Comparison of ENCODE assay signal across 8 cellular contexts in the genomic region with DNA sequence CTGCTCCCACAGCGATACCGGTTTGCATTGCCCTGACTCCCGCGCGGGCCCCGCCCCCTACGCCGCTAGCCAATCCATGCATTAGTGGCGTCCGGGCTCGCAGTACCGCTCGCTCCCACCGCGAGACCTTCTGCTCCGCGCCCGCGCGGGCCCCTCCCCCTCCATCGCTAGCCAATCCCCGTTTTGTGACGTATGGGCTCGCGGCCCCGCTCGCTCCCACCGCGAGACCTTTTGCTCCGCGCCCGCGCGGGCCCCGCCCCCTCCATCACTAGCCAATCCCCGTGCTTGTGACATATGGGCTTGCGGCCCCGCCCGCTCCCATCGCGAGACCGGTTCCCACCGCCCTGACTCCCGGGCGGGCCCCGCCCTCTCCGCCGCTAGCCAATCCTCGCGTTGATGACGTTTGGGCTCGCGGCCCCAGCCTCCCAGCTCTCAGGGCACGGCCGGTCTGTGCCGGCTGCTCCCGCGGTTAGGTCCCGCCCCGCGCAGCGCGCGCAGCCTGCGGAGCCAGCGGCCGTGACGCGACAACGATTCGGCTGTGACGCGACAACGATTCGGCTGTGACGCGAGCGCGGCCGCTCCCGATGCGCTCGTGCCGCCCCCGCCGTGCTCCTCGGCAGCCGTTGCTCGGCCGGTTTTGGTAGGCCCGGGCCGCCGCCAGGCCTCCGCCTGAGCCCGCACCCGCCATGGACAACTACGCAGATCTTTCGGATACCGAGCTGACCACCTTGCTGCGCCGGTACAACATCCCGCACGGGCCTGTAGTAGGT. TPM values are rescaled to one million over a fixed set of nuclear protein-coding genes. Genes with fewer than 3 reads are reported as not detected.
DNase-seq lines count a peak whose midpoint lies in the region; ATAC-seq and TF ChIP-seq lines count a peak whose summit lies in the region.

A gene (plus strand): TSS at position 497 of the 770 bp plus-strand sequence. CDS start 190 bp downstream, at position 687.

- peak within 1 kb of the TSS; percentile 80 for H3K27ac Mint-ChIP-seq in T-helper 1 cell treated with Interleukin-12 subunit alpha and Interleukin-12 subunit beta and Interleukin-4 antibody, amounts not matched to agents 30 μg/mL and 1 μg/mL, for 36 hours

- no peak for TF ChIP-seq CTCF in GM13976 (IDR thresholded peaks at IDR 0.05; ENCODE audit: borderline replicate concordance, control extremely low read depth, extremely low read depth, insufficient read depth, missing control alignments)
- TF ChIP-seq CTCF in prostate gland (IDR thresholded peaks at IDR 0.05), result peak in 2 of 4 experiments; percentile 18 to 54

- H3K27ac ChIP-seq in prostate gland (peak within 1 kb of the TSS; percentile 98), urinary bladder (ENCODE audit: low read depth) (peak within 1 kb of the TSS; percentile 99)

- peak within 1 kb of the TSS; percentile 82 for H3K4me3 Mint-ChIP-seq in T-helper 1 cell treated with Interleukin-12 subunit alpha and Interleukin-12 subunit beta and Interleukin-4 antibody, amounts not matched to agents 30 μg/mL and 1 μg/mL, for 36 hours

- intact Hi-C loops in left cardiac atrium (cut with DNase I), result no loop called here
- intact Hi-C loops in prostate gland (cut with DNase I), result no loop called here

- H3K4me3 ChIP-seq in prostate gland (peak within 1 kb of the TSS; percentile 67 to 73), urinary bladder (ENCODE audit: low read depth, low read length) (peak within 1 kb of the TSS; percentile 76)

- peak; percentile 88 for TF ChIP-seq POLR2A in prostate gland (IDR thresholded peaks at IDR 0.05)

- peaks cover 17% of the 10 kb centered on the region for H3K4me1 Mint-ChIP-seq in T-helper 1 cell treated with Interleukin-12 subunit alpha and Interleukin-12 subunit beta and Interleukin-4 antibody, amounts not matched to agents 30 μg/mL and 1 μg/mL, for 36 hours (ENCODE audit: low read depth)

- H3K4me1 ChIP-seq in prostate gland (replicated peaks) (no peaks in the 10 kb centered on the region), urinary bladder (ENCODE audit: insufficient read depth) (no peaks in the 10 kb centered on the region)

- peaks cover 7% of the 10 kb centered on the region for H3K36me3 Mint-ChIP-seq in T-helper 1 cell treated with Interleukin-12 subunit alpha and Interleukin-12 subunit beta and Interleukin-4 antibody, amounts not matched to agents 30 μg/mL and 1 μg/mL, for 36 hours (ENCODE audit: low read depth)

- no peaks in the 10 kb centered on the region for H3K9me3 ChIP-seq in prostate gland

- DNase-seq in GM13976 (ENCODE audit: low spot score), result peak; percentile 90
- DNase-seq in NCI-H1694 (lab: John Stamatoyannopoulos, UW), result peak; percentile 99
- DNase-seq in amygdala (lab: John Stamatoyannopoulos, UW), result peak; percentile 35 to 100 (median 98)
- DNase-seq in left cardiac atrium, result peak; percentile 98
- peak; percentile 95 for DNase-seq in prostate gland (ENCODE audit: low spot score)

- in situ Hi-C loops in GM13976 (cut with MboI; ENCODE audit: low sequenced_read_pairs, unreplicated experiment), result no loop called here

- no peaks in the 10 kb centered on the region for H3K27me3 Mint-ChIP-seq in T-helper 1 cell treated with Interleukin-12 subunit alpha and Interleukin-12 subunit beta and Interleukin-4 antibody, amounts not matched to agents 30 μg/mL and 1 μg/mL, for 36 hours (ENCODE audit: low read depth)

- H3K36me3 ChIP-seq in prostate gland, result no peaks in the 10 kb centered on the region
- no peaks in the 10 kb centered on the region for H3K36me3 ChIP-seq in urinary bladder (ENCODE audit: insufficient read depth)

- 0% methylated on average over 24 of the region's 103 CpGs for WGBS in prostate gland
- WGBS in urinary bladder, result under 1% methylated on average over 102 of the region's 103 CpGs

- H3K27me3 ChIP-seq in prostate gland (replicated peaks; ENCODE audit: insufficient read depth), result no peaks in the 10 kb centered on the region

- H3K9me3 Mint-ChIP-seq in T-helper 1 cell treated with Interleukin-12 subunit alpha and Interleukin-12 subunit beta and Interleukin-4 antibody, amounts not matched to agents 30 μg/mL and 1 μg/mL, for 36 hours, result no peaks in the 10 kb centered on the region

- ATAC-seq in HG02870 (IDR thresholded peaks at IDR 0.05; ENCODE audit: unreplicated experiment), result peak; percentile 81
- peak; percentile 85 to 92 for ATAC-seq in left cardiac atrium

RNA-seq across cellular contexts. Expression of the gene that starts here (rescaled TPM):
- total RNA-seq in left cardiac atrium (10 to 100 TPM; 54.5 to 70.9 TPM), prostate gland (10 to 100 TPM; 61.4 to 66.1 TPM), urinary bladder (25.9 TPM)
- 138 TPM for polyA plus RNA-seq in urinary bladder

Comparison
In these comparisons a context has a peak if more than half of its experiments do, and no peak if none do; other contexts are left out.
1. Peak in every context shown above with its lines: DNase-seq, ATAC-seq, H3K4me3 ChIP-seq and H3K27ac ChIP-seq.